10 cellular contexts compared by ENCODE assay signal in genomic region chr2:88396209-88396608, GRCh38. TPM values are rescaled to one million over a fixed set of nuclear protein-coding genes. Genes with fewer than 3 reads are reported as not detected.
"Had no signal": no experiment of that assay in that cellular context is flagged by ENCODE, and none has a peak within 500 bp of the region (broad histone marks: within the 10 kb centered on the region; RNA-seq: fewer than 3 reads in every experiment).

No MANE protein-coding gene starts in this region.

- H3K4me1 Mint-ChIP-seq: IgD-negative memory B cell had no signal

- H3K36me3 ChIP-seq: HAP-1 had no signal

- ATAC-seq: HCT116 had no signal

- H3K9me3 Mint-ChIP-seq: IgD-negative memory B cell had no signal

- H3K36me3 Mint-ChIP-seq: IgD-negative memory B cell had no signal

- H3K9me3 ChIP-seq: HAP-1 had no signal

- H3K27ac ChIP-seq: HL-60 had no signal

- H3K4me3 Mint-ChIP-seq: HFFc6, IgD-negative memory B cell had no signal

- DNase-seq: GOT3, H7, HFFc6, KG1 had no signal

- H3K27ac Mint-ChIP-seq: HFFc6, IgD-negative memory B cell had no signal

- H3K4me3 ChIP-seq: HAP-1 had no signal

- H3K4me1 ChIP-seq: HAP-1 had no signal

RNA-seq across cellular contexts. Expression of gene FOXI3, which starts 56.3 kb away (rescaled TPM):
- total RNA-seq: H4, HFFc6, HT1080 had no signal
- polyA plus RNA-seq: IgD-negative memory B cell had no signal
